Comparison of ENCODE assay signal across 1 cellular context in genomic region chr2:7029291-7030059, GRCh38.
TF ChIP-seq lines count a peak whose summit lies in the region.

No MANE protein-coding gene starts in this region.

TF ChIP-seq in GM12878, 131 proteins besides CTCF, POLR2A, EP300 and RAD21 (continued from another document):
- TF ChIP-seq CHD1 (IDR thresholded peaks at IDR 0.05; ENCODE audit: low read depth, low read length) (no peak), RBBP5 (conservative IDR thresholded peaks at IDR 0.05) (no peak), CREB1 (IDR thresholded peaks at IDR 0.05; ENCODE audit: low read depth) (no peak), KLF5 (IDR thresholded peaks at IDR 0.05; ENCODE audit: partially characterized antibody) (no peak), RFX5 (IDR thresholded peaks at IDR 0.05; ENCODE audit: low read depth, low read length) (no peak)
